1 cellular context compared by ENCODE assay signal in the genomic region with DNA sequence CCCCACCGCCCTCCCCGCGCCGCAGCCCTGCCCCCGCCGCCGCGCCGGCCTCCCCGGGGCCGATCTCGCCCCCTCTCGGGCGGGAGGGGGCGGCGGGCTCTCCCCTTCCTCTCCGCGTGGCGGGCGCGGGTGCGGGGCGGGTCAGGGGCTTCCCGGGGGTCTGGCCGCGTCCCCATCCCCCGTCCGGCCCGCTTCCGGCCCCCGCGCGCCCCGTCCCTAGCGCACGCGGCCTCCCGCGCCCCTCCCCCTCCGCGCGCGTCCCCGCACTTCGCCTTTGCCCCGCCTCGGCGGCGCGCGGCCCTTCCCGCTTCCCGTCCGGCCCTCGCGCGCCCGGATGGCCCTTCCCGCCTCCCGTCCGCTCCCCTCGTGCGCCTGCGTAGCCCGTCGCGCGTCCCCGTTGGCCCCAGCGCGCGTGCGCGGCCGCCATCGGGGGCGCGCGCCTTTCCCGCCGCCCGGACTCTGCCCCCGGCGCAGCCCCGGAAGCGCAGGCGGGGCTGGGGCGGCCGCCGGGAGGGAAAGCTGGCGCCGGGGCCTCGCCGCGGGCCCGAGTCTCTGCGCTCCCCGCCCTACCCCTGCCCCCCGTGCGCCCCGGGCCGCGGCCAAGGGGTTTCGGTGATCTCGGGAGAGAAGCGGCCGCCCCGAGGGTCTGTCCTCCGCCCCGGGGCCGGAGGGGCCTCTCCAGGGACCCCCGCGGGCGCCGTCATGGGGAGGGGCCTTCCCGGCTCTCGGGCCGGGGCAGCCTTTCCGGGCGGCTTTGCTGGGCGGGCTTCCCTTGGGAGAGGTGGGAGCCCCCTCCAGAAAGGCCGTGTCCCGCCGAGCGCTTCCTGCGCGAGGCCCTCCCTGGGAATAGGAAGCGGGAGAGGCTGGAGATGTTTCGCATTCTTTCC.
A peak's percentile ranks its signal among the peaks of the same experiment; 100 is the strongest.
TF ChIP-seq lines count a peak whose summit lies in the region.

No MANE protein-coding gene starts in this region.

TF ChIP-seq in HepG2, 621 proteins besides CTCF, POLR2A, EP300 and RAD21 (continues in another document):
- TF ChIP-seq MYC (CRISPR knock-in tag; IDR thresholded peaks at IDR 0.05; ENCODE audit: borderline replicate concordance), result peak; percentile 79
- TF ChIP-seq PHF8 (CRISPR knock-in tag; IDR thresholded peaks at IDR 0.05), result no peak
- 0 out of 2 replicates have a peak, but pooled peaks have one; percentile 26 for TF ChIP-seq ZNF841 (CRISPR knock-in tag; IDR thresholded peaks at IDR 0.05; ENCODE audit: borderline replicate concordance)
- TF ChIP-seq NFRKB (IDR thresholded peaks at IDR 0.05), result no peak
- TF ChIP-seq, protein P1, sequence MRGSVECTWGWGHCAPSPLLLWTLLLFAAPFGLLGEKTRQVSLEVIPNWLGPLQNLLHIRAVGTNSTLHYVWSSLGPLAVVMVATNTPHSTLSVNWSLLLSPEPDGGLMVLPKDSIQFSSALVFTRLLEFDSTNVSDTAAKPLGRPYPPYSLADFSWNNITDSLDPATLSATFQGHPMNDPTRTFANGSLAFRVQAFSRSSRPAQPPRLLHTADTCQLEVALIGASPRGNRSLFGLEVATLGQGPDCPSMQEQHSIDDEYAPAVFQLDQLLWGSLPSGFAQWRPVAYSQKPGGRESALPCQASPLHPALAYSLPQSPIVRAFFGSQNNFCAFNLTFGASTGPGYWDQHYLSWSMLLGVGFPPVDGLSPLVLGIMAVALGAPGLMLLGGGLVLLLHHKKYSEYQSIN (CRISPR knock-in tag; IDR thresholded peaks at IDR 0.05; ENCODE audit: borderline replicate concordance), result no peak
- no peak; the same call in 1 of the 2 replicates for TF ChIP-seq THAP11 (CRISPR knock-in tag; IDR thresholded peaks at IDR 0.05)
- TF ChIP-seq DMAP1 (CRISPR knock-in tag; IDR thresholded peaks at IDR 0.05), result no peak
- TF ChIP-seq ZFP37 (CRISPR knock-in tag; IDR thresholded peaks at IDR 0.05; ENCODE audit: borderline replicate concordance), result no peak
- TF ChIP-seq HNF4A (CRISPR knock-in tag; IDR thresholded peaks at IDR 0.05), result peak; percentile 13; the same call in 1 of the 2 replicates
- 0 out of 2 replicates have a peak, but pooled peaks have one; percentile 9 for TF ChIP-seq ISL2 (CRISPR knock-in tag; IDR thresholded peaks at IDR 0.05)
- TF ChIP-seq, protein P2, sequence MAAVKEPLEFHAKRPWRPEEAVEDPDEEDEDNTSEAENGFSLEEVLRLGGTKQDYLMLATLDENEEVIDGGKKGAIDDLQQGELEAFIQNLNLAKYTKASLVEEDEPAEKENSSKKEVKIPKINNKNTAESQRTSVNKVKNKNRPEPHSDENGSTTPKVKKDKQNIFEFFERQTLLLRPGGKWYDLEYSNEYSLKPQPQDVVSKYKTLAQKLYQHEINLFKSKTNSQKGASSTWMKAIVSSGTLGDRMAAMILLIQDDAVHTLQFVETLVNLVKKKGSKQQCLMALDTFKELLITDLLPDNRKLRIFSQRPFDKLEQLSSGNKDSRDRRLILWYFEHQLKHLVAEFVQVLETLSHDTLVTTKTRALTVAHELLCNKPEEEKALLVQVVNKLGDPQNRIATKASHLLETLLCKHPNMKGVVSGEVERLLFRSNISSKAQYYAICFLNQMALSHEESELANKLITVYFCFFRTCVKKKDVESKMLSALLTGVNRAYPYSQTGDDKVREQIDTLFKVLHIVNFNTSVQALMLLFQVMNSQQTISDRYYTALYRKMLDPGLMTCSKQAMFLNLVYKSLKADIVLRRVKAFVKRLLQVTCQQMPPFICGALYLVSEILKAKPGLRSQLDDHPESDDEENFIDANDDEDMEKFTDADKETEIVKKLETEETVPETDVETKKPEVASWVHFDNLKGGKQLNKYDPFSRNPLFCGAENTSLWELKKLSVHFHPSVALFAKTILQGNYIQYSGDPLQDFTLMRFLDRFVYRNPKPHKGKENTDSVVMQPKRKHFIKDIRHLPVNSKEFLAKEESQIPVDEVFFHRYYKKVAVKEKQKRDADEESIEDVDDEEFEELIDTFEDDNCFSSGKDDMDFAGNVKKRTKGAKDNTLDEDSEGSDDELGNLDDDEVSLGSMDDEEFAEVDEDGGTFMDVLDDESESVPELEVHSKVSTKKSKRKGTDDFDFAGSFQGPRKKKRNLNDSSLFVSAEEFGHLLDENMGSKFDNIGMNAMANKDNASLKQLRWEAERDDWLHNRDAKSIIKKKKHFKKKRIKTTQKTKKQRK (IDR thresholded peaks at IDR 0.05; ENCODE audit: low read length), result no peak
- TF ChIP-seq, protein P3, sequence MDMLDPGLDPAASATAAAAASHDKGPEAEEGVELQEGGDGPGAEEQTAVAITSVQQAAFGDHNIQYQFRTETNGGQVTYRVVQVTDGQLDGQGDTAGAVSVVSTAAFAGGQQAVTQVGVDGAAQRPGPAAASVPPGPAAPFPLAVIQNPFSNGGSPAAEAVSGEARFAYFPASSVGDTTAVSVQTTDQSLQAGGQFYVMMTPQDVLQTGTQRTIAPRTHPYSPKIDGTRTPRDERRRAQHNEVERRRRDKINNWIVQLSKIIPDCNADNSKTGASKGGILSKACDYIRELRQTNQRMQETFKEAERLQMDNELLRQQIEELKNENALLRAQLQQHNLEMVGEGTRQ (IDR thresholded peaks at IDR 0.05; ENCODE audit: low read depth, low read length), result no peak
- TF ChIP-seq, protein P3 (CRISPR knock-in tag; IDR thresholded peaks at IDR 0.05; ENCODE audit: borderline replicate concordance), result no peak
- TF ChIP-seq ZFY (CRISPR knock-in tag; IDR thresholded peaks at IDR 0.05), result peak; percentile 46; the same call in 1 of the 2 replicates
- TF ChIP-seq, protein P4, sequence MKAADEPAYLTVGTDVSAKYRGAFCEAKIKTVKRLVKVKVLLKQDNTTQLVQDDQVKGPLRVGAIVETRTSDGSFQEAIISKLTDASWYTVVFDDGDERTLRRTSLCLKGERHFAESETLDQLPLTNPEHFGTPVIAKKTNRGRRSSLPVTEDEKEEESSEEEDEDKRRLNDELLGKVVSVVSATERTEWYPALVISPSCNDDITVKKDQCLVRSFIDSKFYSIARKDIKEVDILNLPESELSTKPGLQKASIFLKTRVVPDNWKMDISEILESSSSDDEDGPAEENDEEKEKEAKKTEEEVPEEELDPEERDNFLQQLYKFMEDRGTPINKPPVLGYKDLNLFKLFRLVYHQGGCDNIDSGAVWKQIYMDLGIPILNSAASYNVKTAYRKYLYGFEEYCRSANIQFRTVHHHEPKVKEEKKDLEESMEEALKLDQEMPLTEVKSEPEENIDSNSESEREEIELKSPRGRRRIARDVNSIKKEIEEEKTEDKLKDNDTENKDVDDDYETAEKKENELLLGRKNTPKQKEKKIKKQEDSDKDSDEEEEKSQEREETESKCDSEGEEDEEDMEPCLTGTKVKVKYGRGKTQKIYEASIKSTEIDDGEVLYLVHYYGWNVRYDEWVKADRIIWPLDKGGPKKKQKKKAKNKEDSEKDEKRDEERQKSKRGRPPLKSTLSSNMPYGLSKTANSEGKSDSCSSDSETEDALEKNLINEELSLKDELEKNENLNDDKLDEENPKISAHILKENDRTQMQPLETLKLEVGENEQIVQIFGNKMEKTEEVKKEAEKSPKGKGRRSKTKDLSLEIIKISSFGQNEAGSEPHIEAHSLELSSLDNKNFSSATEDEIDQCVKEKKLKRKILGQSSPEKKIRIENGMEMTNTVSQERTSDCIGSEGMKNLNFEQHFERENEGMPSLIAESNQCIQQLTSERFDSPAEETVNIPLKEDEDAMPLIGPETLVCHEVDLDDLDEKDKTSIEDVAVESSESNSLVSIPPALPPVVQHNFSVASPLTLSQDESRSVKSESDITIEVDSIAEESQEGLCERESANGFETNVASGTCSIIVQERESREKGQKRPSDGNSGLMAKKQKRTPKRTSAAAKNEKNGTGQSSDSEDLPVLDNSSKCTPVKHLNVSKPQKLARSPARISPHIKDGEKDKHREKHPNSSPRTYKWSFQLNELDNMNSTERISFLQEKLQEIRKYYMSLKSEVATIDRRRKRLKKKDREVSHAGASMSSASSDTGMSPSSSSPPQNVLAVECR (CRISPR knock-in tag; IDR thresholded peaks at IDR 0.05; ENCODE audit: borderline replicate concordance), result 0 out of 2 replicates have a peak, but pooled peaks have one; percentile 50
- TF ChIP-seq, protein P5, sequence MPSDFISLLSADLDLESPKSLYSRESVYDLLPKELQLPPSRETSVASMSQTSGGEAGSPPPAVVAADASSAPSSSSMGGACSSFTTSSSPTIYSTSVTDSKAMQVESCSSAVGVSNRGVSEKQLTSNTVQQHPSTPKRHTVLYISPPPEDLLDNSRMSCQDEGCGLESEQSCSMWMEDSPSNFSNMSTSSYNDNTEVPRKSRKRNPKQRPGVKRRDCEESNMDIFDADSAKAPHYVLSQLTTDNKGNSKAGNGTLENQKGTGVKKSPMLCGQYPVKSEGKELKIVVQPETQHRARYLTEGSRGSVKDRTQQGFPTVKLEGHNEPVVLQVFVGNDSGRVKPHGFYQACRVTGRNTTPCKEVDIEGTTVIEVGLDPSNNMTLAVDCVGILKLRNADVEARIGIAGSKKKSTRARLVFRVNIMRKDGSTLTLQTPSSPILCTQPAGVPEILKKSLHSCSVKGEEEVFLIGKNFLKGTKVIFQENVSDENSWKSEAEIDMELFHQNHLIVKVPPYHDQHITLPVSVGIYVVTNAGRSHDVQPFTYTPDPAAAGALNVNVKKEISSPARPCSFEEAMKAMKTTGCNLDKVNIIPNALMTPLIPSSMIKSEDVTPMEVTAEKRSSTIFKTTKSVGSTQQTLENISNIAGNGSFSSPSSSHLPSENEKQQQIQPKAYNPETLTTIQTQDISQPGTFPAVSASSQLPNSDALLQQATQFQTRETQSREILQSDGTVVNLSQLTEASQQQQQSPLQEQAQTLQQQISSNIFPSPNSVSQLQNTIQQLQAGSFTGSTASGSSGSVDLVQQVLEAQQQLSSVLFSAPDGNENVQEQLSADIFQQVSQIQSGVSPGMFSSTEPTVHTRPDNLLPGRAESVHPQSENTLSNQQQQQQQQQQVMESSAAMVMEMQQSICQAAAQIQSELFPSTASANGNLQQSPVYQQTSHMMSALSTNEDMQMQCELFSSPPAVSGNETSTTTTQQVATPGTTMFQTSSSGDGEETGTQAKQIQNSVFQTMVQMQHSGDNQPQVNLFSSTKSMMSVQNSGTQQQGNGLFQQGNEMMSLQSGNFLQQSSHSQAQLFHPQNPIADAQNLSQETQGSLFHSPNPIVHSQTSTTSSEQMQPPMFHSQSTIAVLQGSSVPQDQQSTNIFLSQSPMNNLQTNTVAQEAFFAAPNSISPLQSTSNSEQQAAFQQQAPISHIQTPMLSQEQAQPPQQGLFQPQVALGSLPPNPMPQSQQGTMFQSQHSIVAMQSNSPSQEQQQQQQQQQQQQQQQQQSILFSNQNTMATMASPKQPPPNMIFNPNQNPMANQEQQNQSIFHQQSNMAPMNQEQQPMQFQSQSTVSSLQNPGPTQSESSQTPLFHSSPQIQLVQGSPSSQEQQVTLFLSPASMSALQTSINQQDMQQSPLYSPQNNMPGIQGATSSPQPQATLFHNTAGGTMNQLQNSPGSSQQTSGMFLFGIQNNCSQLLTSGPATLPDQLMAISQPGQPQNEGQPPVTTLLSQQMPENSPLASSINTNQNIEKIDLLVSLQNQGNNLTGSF (CRISPR knock-in tag; IDR thresholded peaks at IDR 0.05), result no peak
- TF ChIP-seq, protein P6, sequence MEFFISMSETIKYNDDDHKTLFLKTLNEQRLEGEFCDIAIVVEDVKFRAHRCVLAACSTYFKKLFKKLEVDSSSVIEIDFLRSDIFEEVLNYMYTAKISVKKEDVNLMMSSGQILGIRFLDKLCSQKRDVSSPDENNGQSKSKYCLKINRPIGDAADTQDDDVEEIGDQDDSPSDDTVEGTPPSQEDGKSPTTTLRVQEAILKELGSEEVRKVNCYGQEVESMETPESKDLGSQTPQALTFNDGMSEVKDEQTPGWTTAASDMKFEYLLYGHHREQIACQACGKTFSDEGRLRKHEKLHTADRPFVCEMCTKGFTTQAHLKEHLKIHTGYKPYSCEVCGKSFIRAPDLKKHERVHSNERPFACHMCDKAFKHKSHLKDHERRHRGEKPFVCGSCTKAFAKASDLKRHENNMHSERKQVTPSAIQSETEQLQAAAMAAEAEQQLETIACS (CRISPR knock-in tag; IDR thresholded peaks at IDR 0.05), result peak; percentile 93
- TF ChIP-seq RBFOX2 (IDR thresholded peaks at IDR 0.05; ENCODE audit: low read depth, low read length), result peak; percentile 92
- TF ChIP-seq, protein P7, sequence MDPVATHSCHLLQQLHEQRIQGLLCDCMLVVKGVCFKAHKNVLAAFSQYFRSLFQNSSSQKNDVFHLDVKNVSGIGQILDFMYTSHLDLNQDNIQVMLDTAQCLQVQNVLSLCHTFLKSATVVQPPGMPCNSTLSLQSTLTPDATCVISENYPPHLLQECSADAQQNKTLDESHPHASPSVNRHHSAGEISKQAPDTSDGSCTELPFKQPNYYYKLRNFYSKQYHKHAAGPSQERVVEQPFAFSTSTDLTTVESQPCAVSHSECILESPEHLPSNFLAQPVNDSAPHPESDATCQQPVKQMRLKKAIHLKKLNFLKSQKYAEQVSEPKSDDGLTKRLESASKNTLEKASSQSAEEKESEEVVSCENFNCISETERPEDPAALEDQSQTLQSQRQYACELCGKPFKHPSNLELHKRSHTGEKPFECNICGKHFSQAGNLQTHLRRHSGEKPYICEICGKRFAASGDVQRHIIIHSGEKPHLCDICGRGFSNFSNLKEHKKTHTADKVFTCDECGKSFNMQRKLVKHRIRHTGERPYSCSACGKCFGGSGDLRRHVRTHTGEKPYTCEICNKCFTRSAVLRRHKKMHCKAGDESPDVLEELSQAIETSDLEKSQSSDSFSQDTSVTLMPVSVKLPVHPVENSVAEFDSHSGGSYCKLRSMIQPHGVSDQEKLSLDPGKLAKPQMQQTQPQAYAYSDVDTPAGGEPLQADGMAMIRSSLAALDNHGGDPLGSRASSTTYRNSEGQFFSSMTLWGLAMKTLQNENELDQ (CRISPR knock-in tag; IDR thresholded peaks at IDR 0.05; ENCODE audit: borderline replicate concordance), result no peak
- TF ChIP-seq ZNF441 (CRISPR knock-in tag; IDR thresholded peaks at IDR 0.05; ENCODE audit: borderline replicate concordance), result 0 out of 2 replicates have a peak, but pooled peaks have one; percentile 13
- TF ChIP-seq, protein P8, sequence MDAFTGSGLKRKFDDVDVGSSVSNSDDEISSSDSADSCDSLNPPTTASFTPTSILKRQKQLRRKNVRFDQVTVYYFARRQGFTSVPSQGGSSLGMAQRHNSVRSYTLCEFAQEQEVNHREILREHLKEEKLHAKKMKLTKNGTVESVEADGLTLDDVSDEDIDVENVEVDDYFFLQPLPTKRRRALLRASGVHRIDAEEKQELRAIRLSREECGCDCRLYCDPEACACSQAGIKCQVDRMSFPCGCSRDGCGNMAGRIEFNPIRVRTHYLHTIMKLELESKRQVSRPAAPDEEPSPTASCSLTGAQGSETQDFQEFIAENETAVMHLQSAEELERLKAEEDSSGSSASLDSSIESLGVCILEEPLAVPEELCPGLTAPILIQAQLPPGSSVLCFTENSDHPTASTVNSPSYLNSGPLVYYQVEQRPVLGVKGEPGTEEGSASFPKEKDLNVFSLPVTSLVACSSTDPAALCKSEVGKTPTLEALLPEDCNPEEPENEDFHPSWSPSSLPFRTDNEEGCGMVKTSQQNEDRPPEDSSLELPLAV (CRISPR knock-in tag; conservative IDR thresholded peaks at IDR 0.05; ENCODE audit: low read depth), result no peak
- no peak; the same call in 1 of the 2 replicates for TF ChIP-seq SALL2 (CRISPR knock-in tag; IDR thresholded peaks at IDR 0.05)
- no peak for TF ChIP-seq MAF1 (CRISPR knock-in tag; IDR thresholded peaks at IDR 0.05; ENCODE audit: borderline replicate concordance)
- no peak for TF ChIP-seq SIN3B (IDR thresholded peaks at IDR 0.05; ENCODE audit: low read length)
- no peak for TF ChIP-seq ZNF510 (CRISPR knock-in tag; IDR thresholded peaks at IDR 0.05; ENCODE audit: low read depth)
- no peak for TF ChIP-seq ZNF629 (CRISPR knock-in tag; conservative IDR thresholded peaks at IDR 0.05)
- TF ChIP-seq ATAD3A (CRISPR knock-in tag; IDR thresholded peaks at IDR 0.05), result no peak
- no peak for TF ChIP-seq ZKSCAN1 (IDR thresholded peaks at IDR 0.05; ENCODE audit: low read length)
- no peak for TF ChIP-seq ZMYM2 (CRISPR knock-in tag; IDR thresholded peaks at IDR 0.05)
